Comparison of ENCODE assay signal across 19 cellular contexts in the genomic region with DNA sequence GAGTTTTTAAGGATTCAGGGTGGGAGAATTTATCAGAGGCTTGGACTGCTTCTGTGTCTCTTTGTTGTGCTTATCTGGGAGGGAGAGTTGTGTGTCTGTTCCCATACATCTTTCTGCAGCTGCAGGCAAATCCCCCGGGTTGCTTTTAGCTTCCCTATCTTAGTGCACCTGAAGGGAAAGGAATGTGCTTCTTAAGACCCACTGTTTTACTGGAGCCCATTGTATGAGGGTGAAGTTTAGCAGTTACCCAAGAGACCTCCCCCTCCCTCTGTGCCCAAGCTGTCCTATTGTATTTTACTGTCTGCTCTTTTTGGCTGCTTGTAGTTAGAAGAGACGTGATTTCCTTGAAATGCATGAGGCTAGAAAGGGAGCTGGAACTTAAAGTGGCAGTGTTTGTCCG. TPM values are rescaled to one million over a fixed set of nuclear protein-coding genes. Genes with fewer than 3 reads are reported as not detected.
"Had no signal": no experiment of that assay in that cellular context is flagged by ENCODE, and none has a peak within 500 bp of the region (broad histone marks: within the 10 kb centered on the region; RNA-seq: fewer than 3 reads in every experiment).

No MANE protein-coding gene starts in this region.

RNA-seq across cellular contexts. Expression of gene SUN5, which starts 53.7 kb away (rescaled TPM):
- total RNA-seq: activated B cell treated with CpG ODN at 0.5 μM for 24 hours; activated CD4-positive, alpha-beta memory T cell treated with anti-CD3 and anti-CD28 coated beads for 36 hours; activated naive CD8-positive, alpha-beta T cell treated with anti-CD3 and anti-CD28 coated beads, Interleukin-2, amount 10 ng/mL, durations not matched to agents 7 days and 5 days; activated T-helper 1 cell treated with anti-CD3 and anti-CD28 coated beads, Interleukin-12 subunit alpha, Interleukin-12 subunit beta, Interleukin-2, Interleukin-4 antibody, amounts not matched to agents 30 ng/mL and 10 ng/mL and 1 ng/mL, durations not matched to agents 14 hours and 24 hours and 36 hours; bronchial epithelial cell; cerebellum; epithelial cell of proximal tubule; fibroblast of villous mesenchyme; heart left ventricle; left lung; lung; natural killer cell; renal cortical epithelial cell; sigmoid colon; smooth muscle cell; stomach; suprapubic skin; tibial nerve had no signal
- polyA plus RNA-seq: heart left ventricle, immature natural killer cell, lung, sigmoid colon, smooth muscle cell, stomach had no signal

RNA-seq across cellular contexts. Expression of gene BPIFB2, which starts 57.0 kb away (rescaled TPM):
- total RNA-seq: activated B cell treated with CpG ODN at 0.5 μM for 24 hours; activated CD4-positive, alpha-beta memory T cell treated with anti-CD3 and anti-CD28 coated beads for 36 hours; activated naive CD8-positive, alpha-beta T cell treated with anti-CD3 and anti-CD28 coated beads, Interleukin-2, amount 10 ng/mL, durations not matched to agents 7 days and 5 days; activated T-helper 1 cell treated with anti-CD3 and anti-CD28 coated beads, Interleukin-12 subunit alpha, Interleukin-12 subunit beta, Interleukin-2, Interleukin-4 antibody, amounts not matched to agents 30 ng/mL and 10 ng/mL and 1 ng/mL, durations not matched to agents 14 hours and 24 hours and 36 hours; bronchial epithelial cell; cerebellum; epithelial cell of proximal tubule; fibroblast of villous mesenchyme; heart left ventricle; natural killer cell; renal cortical epithelial cell; sigmoid colon; smooth muscle cell; stomach; suprapubic skin; tibial nerve had no signal
- polyA plus RNA-seq: heart left ventricle, immature natural killer cell, sigmoid colon, smooth muscle cell had no signal
